In genomic region chr3:29284578-29284977, GRCh38 we compare ENCODE assay signal across 11 cellular contexts. TPM values are rescaled to one million over a fixed set of nuclear protein-coding genes. Genes with fewer than 3 reads are reported as not detected.
A peak's percentile ranks its signal among the peaks of the same experiment; 100 is the strongest.
DNase-seq lines count a peak whose midpoint lies in the region; ATAC-seq and TF ChIP-seq lines count a peak whose summit lies in the region.
"Had no signal": no experiment of that assay in that cellular context is flagged by ENCODE, and none has a peak within 500 bp of the region (broad histone marks: within the 10 kb centered on the region; RNA-seq: fewer than 3 reads in every experiment).

No MANE protein-coding gene starts in this region.

- H3K4me3 ChIP-seq in adipocyte (ENCODE audit: low read length) = peak overlapping the region; percentile 91
- H3K4me3 ChIP-seq in fibroblast of villous mesenchyme (ENCODE audit: low read depth, low read length) = peak overlapping the region; percentile 86
- H3K4me3 ChIP-seq in sigmoid colon = peak overlapping the region in 3 of 4 donors; percentile 37 to 63 (median 55)
- H3K4me3 ChIP-seq: body of pancreas had no signal

- no peak for ATAC-seq in HG03159 (IDR thresholded peaks at IDR 0.05; ENCODE audit: unreplicated experiment)
- ATAC-seq: body of pancreas had no signal

- peaks cover 51% of the 10 kb centered on the region for H3K4me1 ChIP-seq in adipocyte (ENCODE audit: control insufficient read depth, insufficient read depth, low read length)
- H3K4me1 ChIP-seq in sigmoid colon = peaks cover 0 to 39% (median 21%) of the 10 kb centered on the region in 4 donors

- DNase-seq in ACHN (peak; percentile 33), adipocyte (ENCODE audit: low read depth) (peak; percentile 44), fibroblast of villous mesenchyme (ENCODE audit: low read depth) (peak; percentile 33), sigmoid colon (no peak), NCI-H524 (lab: John Stamatoyannopoulos, UW) (no peak), NCI-H187 (lab: John Stamatoyannopoulos, UW) (no peak)
- no peak for DNase-seq in activated CD8-positive, alpha-beta memory T cell treated with anti-CD3 and anti-CD28 coated beads for 24 hours
- DNase-seq: body of pancreas; GDM1; stimulated activated CD8-positive, alpha-beta memory T cell treated with anti-CD3 and anti-CD28 coated beads, Interleukin-4, amount 100 ng/mL, for 48 hours had no signal

- peak overlapping the region; percentile 95 for H3K9ac ChIP-seq in adipocyte (ENCODE audit: low read length)

- intact Hi-C loops in sigmoid colon (cut with DNase I) = loop anchor here (5.0 to 10.0 kb wide), 5 partner anchors 33 to 358 kb away; no protein-coding TSS in a partner anchor

- 77 to 78% methylated on average over 3 of the region's 3 CpGs for WGBS in sigmoid colon, 2 donors

- in situ Hi-C loops in ACHN (cut with HindIII; ENCODE audit: low pct_ligation_motif_present, low pct_unique_long_range_greater_than_20kb, low sequenced_read_pairs) = no loop called here

- no peaks in the 10 kb centered on the region for H3K27me3 ChIP-seq in adipocyte (replicated peaks; ENCODE audit: control insufficient read depth, insufficient read depth, low read length)
- no peaks in the 10 kb centered on the region for H3K27me3 ChIP-seq in sigmoid colon
- H3K27me3 ChIP-seq: body of pancreas had no signal

- H3K36me3 ChIP-seq in adipocyte (ENCODE audit: control insufficient read depth, insufficient read depth, low read length, severe bottlenecking) = no peaks in the 10 kb centered on the region
- no peaks in the 10 kb centered on the region for H3K36me3 ChIP-seq in sigmoid colon

- no peak for TF ChIP-seq POLR2A in sigmoid colon (IDR thresholded peaks at IDR 0.05)

- H3K9me3 ChIP-seq in adipocyte (ENCODE audit: control insufficient read depth, low read length) (no peaks in the 10 kb centered on the region), sigmoid colon (no peaks in the 10 kb centered on the region)
- H3K9me3 ChIP-seq: body of pancreas had no signal

- TF ChIP-seq EP300 in sigmoid colon (IDR thresholded peaks at IDR 0.05) = no peak

- TF ChIP-seq CTCF in fibroblast of villous mesenchyme (IDR thresholded peaks at IDR 0.05; ENCODE audit: insufficient read depth, low read depth, low read length) (no peak), sigmoid colon (IDR thresholded peaks at IDR 0.05) (no peak)

- H3K27ac ChIP-seq in sigmoid colon = peak overlapping the region; percentile 85 to 88 (median 87)

RNA-seq across cellular contexts. Expression of gene RBMS3, which starts 3.7 kb away (rescaled TPM):
- total RNA-seq in fibroblast of villous mesenchyme (64.1 and 85.9 TPM in 2 replicates), sigmoid colon (10 to 100 TPM; 39.9 to 61.9 (median 59.8) TPM)
- 1 to 10 TPM in 2 of 3 donors, under 1 TPM in 1; 0.46 to 3.9 (median 3.0) TPM for polyA plus RNA-seq in sigmoid colon

Comparison
In these comparisons a context has a peak if more than half of its experiments do, and no peak if none do; other contexts are left out.
1. DNase-seq: peak in ACHN (single experiment), adipocyte (single experiment) and fibroblast of villous mesenchyme (single experiment); none in sigmoid colon (single experiment), NCI-H524 (0 of 2), activated CD8-positive, alpha-beta memory T cell treated with anti-CD3 and anti-CD28 coated beads for 24 hours (single experiment) and NCI-H187 (0 of 2).
2. Peak in every context shown above with its lines, with median percentiles within 50 percentile points of each other: H3K4me3 ChIP-seq.